ENCODE assay signal across 10 cellular contexts in genomic region chr3:52891164-52891563, GRCh38. TPM values are rescaled to one million over a fixed set of nuclear protein-coding genes. Genes with fewer than 3 reads are reported as not detected.
DNase-seq lines count a peak whose midpoint lies in the region; ATAC-seq and TF ChIP-seq lines count a peak whose summit lies in the region.
"Had no signal": no experiment of that assay in that cellular context is flagged by ENCODE, and none has a peak within 500 bp of the region (broad histone marks: within the 10 kb centered on the region; RNA-seq: fewer than 3 reads in every experiment).

No MANE protein-coding gene starts in this region.

- intact Hi-C loops in activated CD8-positive, alpha-beta T cell treated with anti-CD3 and anti-CD28 coated beads for 36 hours (cut with micrococcal nuclease) = no loop called here

- H3K27me3 Mint-ChIP-seq in activated CD8-positive, alpha-beta T cell treated with anti-CD3 and anti-CD28 coated beads for 36 hours = no peaks in the 10 kb centered on the region

- ATAC-seq in activated CD8-positive, alpha-beta T cell treated with anti-CD3 and anti-CD28 coated beads for 36 hours = peak; percentile 79
- ATAC-seq in HG02642 (IDR thresholded peaks at IDR 0.05; ENCODE audit: poor library complexity, unreplicated experiment) = no peak
- ATAC-seq in GM18517 (IDR thresholded peaks at IDR 0.05; ENCODE audit: unreplicated experiment) = no peak

- H3K4me3 ChIP-seq in H7 (ENCODE audit: insufficient read depth, low read depth, low read length) = no peak overlapping the region
- H3K4me3 ChIP-seq: left ventricle myocardium inferior had no signal

- peaks cover 65% of the 10 kb centered on the region for H3K4me1 Mint-ChIP-seq in activated CD8-positive, alpha-beta T cell treated with anti-CD3 and anti-CD28 coated beads for 36 hours (ENCODE audit: low read depth)

- POLR2A ChIA-PET in activated CD8-positive, alpha-beta T cell treated with anti-CD3 and anti-CD28 coated beads for 36 hours (lab: Charles Lee) = interaction anchor here (1.1 kb wide), 1 partner anchor 35 kb away, joined by 3 read pairs; no protein-coding TSS in a partner anchor

- H3K36me3 ChIP-seq in H7 (replicated peaks; ENCODE audit: control insufficient read depth, insufficient read depth, low read length) = peaks cover 2% of the 10 kb centered on the region
- H3K36me3 ChIP-seq: left ventricle myocardium inferior had no signal

- CTCF ChIA-PET in activated CD8-positive, alpha-beta T cell treated with anti-CD3 and anti-CD28 coated beads for 36 hours (lab: Charles Lee) = no interaction called here

- DNase-seq in H7 = peak; percentile 6
- peak; percentile 79 for DNase-seq in activated CD8-positive, alpha-beta T cell treated with anti-CD3 and anti-CD28 coated beads for 36 hours
- peak; percentile 46 for DNase-seq in islet precursor cell
- DNase-seq in stimulated activated CD8-positive, alpha-beta memory T cell treated with anti-CD3 and anti-CD28 coated beads, Interleukin-2, amount 100 ng/mL, for 48 hours (ENCODE audit: low read depth in 2 of 2) = peak; percentile 37 to 43
- no peak for DNase-seq in occipital lobe (lab: John Stamatoyannopoulos, UW)
- DNase-seq in NCI-H748 (lab: John Stamatoyannopoulos, UW; ENCODE audit: unreplicated experiment) = no peak
- DNase-seq: erythroblast, left ventricle myocardium inferior had no signal

- peaks cover 8% of the 10 kb centered on the region for H3K36me3 Mint-ChIP-seq in activated CD8-positive, alpha-beta T cell treated with anti-CD3 and anti-CD28 coated beads for 36 hours (ENCODE audit: low read depth)

- peak overlapping the region; percentile 93 for H3K27ac Mint-ChIP-seq in activated CD8-positive, alpha-beta T cell treated with anti-CD3 and anti-CD28 coated beads for 36 hours

- TF ChIP-seq CTCF in activated CD8-positive, alpha-beta T cell treated with anti-CD3 and anti-CD28 coated beads for 36 hours (IDR thresholded peaks at IDR 0.05) = no peak

- H3K27me3 ChIP-seq in H7 (ENCODE audit: control insufficient read depth, insufficient read depth, low read length) = no peaks in the 10 kb centered on the region

- H3K9me3 Mint-ChIP-seq in activated CD8-positive, alpha-beta T cell treated with anti-CD3 and anti-CD28 coated beads for 36 hours = no peaks in the 10 kb centered on the region

- peak overlapping the region; percentile 36 for H3K4me3 Mint-ChIP-seq in activated CD8-positive, alpha-beta T cell treated with anti-CD3 and anti-CD28 coated beads for 36 hours

RNA-seq across cellular contexts. Expression of gene STIMATE, which starts 6.2 kb away (rescaled TPM):
- 10.9 and 19.3 TPM in 2 replicates for total RNA-seq in H7 (2014; rRNA removed; shearing (Covaris generic))
- 10 to 100 TPM; 17.3 to 18.3 TPM for total RNA-seq in activated CD8-positive, alpha-beta T cell treated with anti-CD3 and anti-CD28 coated beads for 36 hours
- 9.2 TPM for total RNA-seq in occipital lobe

RNA-seq across cellular contexts. Expression of gene MUSTN1, which starts 56.3 kb away (rescaled TPM):
- total RNA-seq in H7 (2014; rRNA removed; shearing (Covaris generic)) = 0.63 and 0.97 TPM in 2 replicates
- total RNA-seq in activated CD8-positive, alpha-beta T cell treated with anti-CD3 and anti-CD28 coated beads for 36 hours = not detected
- total RNA-seq in occipital lobe = not detected

Comparison
In these comparisons a context has a peak if more than half of its experiments do, and no peak if none do; other contexts are left out.
1. DNase-seq: peak in H7 (single experiment), activated CD8-positive, alpha-beta T cell treated with anti-CD3 and anti-CD28 coated beads for 36 hours (single experiment), islet precursor cell (single experiment) and stimulated activated CD8-positive, alpha-beta memory T cell treated with anti-CD3 and anti-CD28 coated beads, Interleukin-2, amount 100 ng/mL, for 48 hours (2 of 2); none in occipital lobe (single experiment) and NCI-H748 (single experiment).